In the genomic region with DNA sequence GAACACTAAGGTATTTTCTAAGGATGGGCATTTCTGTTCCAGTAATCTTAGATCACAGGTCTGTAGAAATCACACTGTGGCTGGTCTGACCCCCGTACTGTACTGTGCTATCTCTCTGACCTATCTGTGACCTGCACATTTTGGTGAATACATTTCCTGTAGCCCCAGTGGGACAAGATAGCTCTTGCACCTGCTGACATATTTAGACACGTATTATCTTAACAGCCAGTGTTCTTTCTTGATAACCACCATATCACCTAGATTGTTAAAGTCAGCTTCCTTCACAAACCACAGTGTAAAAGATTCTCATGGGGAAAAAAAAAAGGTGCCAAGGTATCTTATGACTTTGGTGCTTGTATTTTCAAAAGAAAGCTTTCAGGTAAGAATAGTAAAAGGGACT, we compare ENCODE assay signal across 1 cellular context.
A peak's percentile ranks its signal among the peaks of the same experiment; 100 is the strongest.
TF ChIP-seq lines count a peak whose summit lies in the region.

No MANE protein-coding gene starts in this region.

TF ChIP-seq in K562, 482 proteins besides CTCF, POLR2A, EP300 and RAD21 (continued from another document and continues in another):
- TF ChIP-seq ZNF512 (tag; IDR thresholded peaks at IDR 0.05) (no peak), NONO (IDR thresholded peaks at IDR 0.05; ENCODE audit: low read depth in 2 of 2, low read length in 1 of 2) (no peak), ATF1 (CRISPR knock-in tag; IDR thresholded peaks at IDR 0.05) (no peak), ATF1 (tag; IDR thresholded peaks at IDR 0.05) (no peak), CBFA2T2 (conservative IDR thresholded peaks at IDR 0.05) (peak; percentile 93), ZNF3 (CRISPR knock-in tag; IDR thresholded peaks at IDR 0.05) (no peak), PKNOX1 (IDR thresholded peaks at IDR 0.05) (0 out of 2 replicates have a peak, but pooled peaks have one; percentile 8), NCOA2 (IDR thresholded peaks at IDR 0.05; ENCODE audit: partially characterized antibody in 2 of 2) (no peak), ZBTB34 (CRISPR knock-in tag; IDR thresholded peaks at IDR 0.05) (no peak), CBFB (CRISPR knock-in tag; IDR thresholded peaks at IDR 0.05) (no peak), HBP1 (CRISPR knock-in tag; IDR thresholded peaks at IDR 0.05) (0 out of 2 replicates have a peak, but pooled peaks have one; percentile 20), NCOR1 (IDR thresholded peaks at IDR 0.05) (peak; percentile 90), ZEB2 (IDR thresholded peaks at IDR 0.05) (peak; percentile 97), CC2D1A (IDR thresholded peaks at IDR 0.05) (peak; percentile 36; the same call in 1 of the 2 replicates), RBBP5 (IDR thresholded peaks at IDR 0.05; ENCODE audit: borderline replicate concordance, insufficient read depth, low read length, poor library complexity, severe bottlenecking) (no peak), ZNF584 (CRISPR knock-in tag; IDR thresholded peaks at IDR 0.05; ENCODE audit: low read depth) (no peak), ZNF655 (CRISPR knock-in tag; IDR thresholded peaks at IDR 0.05) (no peak), SIN3A (IDR thresholded peaks at IDR 0.05; ENCODE audit: borderline replicate concordance in 2 of 2, control insufficient read depth in 1 of 2, low read depth in 2 of 2, low read length in 2 of 2) (no peak), NFXL1 (CRISPR knock-in tag; IDR thresholded peaks at IDR 0.05) (no peak), SMAD1 (IDR thresholded peaks at IDR 0.05; ENCODE audit: low read depth, low read length, partially characterized antibody) (peak; percentile 26), NR2C1 (IDR thresholded peaks at IDR 0.05) (no peak), NR2C1 (tag; IDR thresholded peaks at IDR 0.05) (peak; percentile 77), BDP1 (IDR thresholded peaks at IDR 0.05; ENCODE audit: insufficient read depth, insufficient read length) (no peak), ZNF174 (CRISPR knock-in tag; IDR thresholded peaks at IDR 0.05) (no peak), CHCHD3 (CRISPR knock-in tag; IDR thresholded peaks at IDR 0.05) (no peak)
- TF ChIP-seq, protein P1, sequence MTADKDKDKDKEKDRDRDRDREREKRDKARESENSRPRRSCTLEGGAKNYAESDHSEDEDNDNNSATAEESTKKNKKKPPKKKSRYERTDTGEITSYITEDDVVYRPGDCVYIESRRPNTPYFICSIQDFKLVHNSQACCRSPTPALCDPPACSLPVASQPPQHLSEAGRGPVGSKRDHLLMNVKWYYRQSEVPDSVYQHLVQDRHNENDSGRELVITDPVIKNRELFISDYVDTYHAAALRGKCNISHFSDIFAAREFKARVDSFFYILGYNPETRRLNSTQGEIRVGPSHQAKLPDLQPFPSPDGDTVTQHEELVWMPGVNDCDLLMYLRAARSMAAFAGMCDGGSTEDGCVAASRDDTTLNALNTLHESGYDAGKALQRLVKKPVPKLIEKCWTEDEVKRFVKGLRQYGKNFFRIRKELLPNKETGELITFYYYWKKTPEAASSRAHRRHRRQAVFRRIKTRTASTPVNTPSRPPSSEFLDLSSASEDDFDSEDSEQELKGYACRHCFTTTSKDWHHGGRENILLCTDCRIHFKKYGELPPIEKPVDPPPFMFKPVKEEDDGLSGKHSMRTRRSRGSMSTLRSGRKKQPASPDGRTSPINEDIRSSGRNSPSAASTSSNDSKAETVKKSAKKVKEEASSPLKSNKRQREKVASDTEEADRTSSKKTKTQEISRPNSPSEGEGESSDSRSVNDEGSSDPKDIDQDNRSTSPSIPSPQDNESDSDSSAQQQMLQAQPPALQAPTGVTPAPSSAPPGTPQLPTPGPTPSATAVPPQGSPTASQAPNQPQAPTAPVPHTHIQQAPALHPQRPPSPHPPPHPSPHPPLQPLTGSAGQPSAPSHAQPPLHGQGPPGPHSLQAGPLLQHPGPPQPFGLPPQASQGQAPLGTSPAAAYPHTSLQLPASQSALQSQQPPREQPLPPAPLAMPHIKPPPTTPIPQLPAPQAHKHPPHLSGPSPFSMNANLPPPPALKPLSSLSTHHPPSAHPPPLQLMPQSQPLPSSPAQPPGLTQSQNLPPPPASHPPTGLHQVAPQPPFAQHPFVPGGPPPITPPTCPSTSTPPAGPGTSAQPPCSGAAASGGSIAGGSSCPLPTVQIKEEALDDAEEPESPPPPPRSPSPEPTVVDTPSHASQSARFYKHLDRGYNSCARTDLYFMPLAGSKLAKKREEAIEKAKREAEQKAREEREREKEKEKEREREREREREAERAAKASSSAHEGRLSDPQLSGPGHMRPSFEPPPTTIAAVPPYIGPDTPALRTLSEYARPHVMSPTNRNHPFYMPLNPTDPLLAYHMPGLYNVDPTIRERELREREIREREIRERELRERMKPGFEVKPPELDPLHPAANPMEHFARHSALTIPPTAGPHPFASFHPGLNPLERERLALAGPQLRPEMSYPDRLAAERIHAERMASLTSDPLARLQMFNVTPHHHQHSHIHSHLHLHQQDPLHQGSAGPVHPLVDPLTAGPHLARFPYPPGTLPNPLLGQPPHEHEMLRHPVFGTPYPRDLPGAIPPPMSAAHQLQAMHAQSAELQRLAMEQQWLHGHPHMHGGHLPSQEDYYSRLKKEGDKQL (CRISPR knock-in tag; IDR thresholded peaks at IDR 0.05; ENCODE audit: borderline replicate concordance) = no peak
- TF ChIP-seq, protein P2, sequence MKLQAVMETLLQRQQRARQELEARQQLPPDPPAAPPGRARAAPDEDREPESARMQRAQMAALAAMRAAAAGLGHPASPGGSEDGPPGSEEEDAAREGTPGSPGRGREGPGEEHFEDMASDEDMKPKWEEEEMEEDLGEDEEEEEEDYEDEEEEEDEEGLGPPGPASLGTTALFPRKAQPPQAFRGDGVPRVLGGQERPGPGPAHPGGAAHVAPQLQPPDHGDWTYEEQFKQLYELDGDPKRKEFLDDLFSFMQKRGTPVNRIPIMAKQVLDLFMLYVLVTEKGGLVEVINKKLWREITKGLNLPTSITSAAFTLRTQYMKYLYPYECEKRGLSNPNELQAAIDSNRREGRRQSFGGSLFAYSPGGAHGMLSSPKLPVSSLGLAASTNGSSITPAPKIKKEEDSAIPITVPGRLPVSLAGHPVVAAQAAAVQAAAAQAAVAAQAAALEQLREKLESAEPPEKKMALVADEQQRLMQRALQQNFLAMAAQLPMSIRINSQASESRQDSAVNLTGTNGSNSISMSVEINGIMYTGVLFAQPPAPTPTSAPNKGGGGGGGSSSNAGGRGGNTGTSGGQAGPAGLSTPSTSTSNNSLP (IDR thresholded peaks at IDR 0.05; ENCODE audit: borderline replicate concordance, low read depth, low read length) = no peak
